Comparison of ENCODE assay signal across 26 cellular contexts in the genomic region with DNA sequence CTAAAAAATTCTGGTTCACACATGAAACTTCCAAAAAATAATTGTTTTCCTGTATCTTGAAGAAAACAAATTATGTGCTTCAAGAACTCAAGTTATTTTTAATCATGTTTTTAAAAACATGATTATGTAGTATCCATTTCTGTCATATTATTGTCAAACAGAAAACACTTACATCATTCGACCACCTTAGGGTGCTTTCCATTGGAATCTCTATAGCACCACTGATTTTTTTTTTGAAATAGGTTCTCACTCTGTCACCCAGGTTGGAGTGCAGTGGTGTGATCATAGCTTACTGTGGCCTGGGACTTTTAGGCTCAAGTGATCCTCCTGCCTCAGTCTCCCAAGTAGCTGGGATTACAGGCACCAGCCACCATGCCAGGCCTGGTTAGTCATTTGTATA.
"Had no signal": no experiment of that assay in that cellular context is flagged by ENCODE, and none has a peak within 500 bp of the region (broad histone marks: within the 10 kb centered on the region; RNA-seq: fewer than 3 reads in every experiment).

No MANE protein-coding gene starts in this region.

- H3K4me1 ChIP-seq: neural progenitor cell, parathyroid adenoma, psoas muscle, right lobe of liver, sigmoid colon, stomach, thyroid gland, tibial nerve, upper lobe of left lung, vagina had no signal

- H3K27me3 ChIP-seq: neural progenitor cell, ovary, right lobe of liver, sigmoid colon, stomach, thyroid gland, tibial nerve, upper lobe of left lung, vagina had no signal

- H3K27ac ChIP-seq: neural progenitor cell, ovary, parathyroid adenoma, psoas muscle, right lobe of liver, sigmoid colon, stomach, thoracic aorta, thyroid gland, tibial nerve, upper lobe of left lung, vagina had no signal

- ATAC-seq: naive thymus-derived CD8-positive, alpha-beta T cell; psoas muscle; right cardiac atrium; right lobe of liver; stimulated activated effector memory CD8-positive, alpha-beta T cell treated with anti-CD3 and anti-CD28 coated beads, Interleukin-12 subunit alpha, Interleukin-12 subunit beta, amount 100 ng/mL, for 72 hours; stimulated activated naive B cell treated with anti-CD40 and anti-IgM and Interleukin-4, amounts not matched to agents 10 μg/mL and 1 μg/mL and 100 μg/mL, for 72 hours had no signal

- H3K79me2 ChIP-seq: parathyroid adenoma had no signal

- H2AFZ ChIP-seq: neural progenitor cell, parathyroid adenoma had no signal

- H3K4me3 ChIP-seq: neural progenitor cell, ovary, psoas muscle, right lobe of liver, sigmoid colon, stomach, thoracic aorta, thyroid gland, tibial nerve, upper lobe of left lung, vagina had no signal

- H3K4me2 ChIP-seq: neural progenitor cell had no signal

- H3K9me3 ChIP-seq: ovary, psoas muscle, right lobe of liver, sigmoid colon, stomach, thoracic aorta, thyroid gland, tibial nerve, vagina had no signal

- FAIRE-seq: urothelium cell line had no signal

- H3K36me3 ChIP-seq: neural progenitor cell, ovary, right lobe of liver, sigmoid colon, stomach, thoracic aorta, thyroid gland, tibial nerve, upper lobe of left lung, vagina had no signal

- DNase-seq: naive thymus-derived CD8-positive, alpha-beta T cell; occipital lobe; ovary; posterior cingulate gyrus; psoas muscle; right cardiac atrium; right lobe of liver; sigmoid colon; small intestine; stimulated activated CD4-positive, alpha-beta T cell treated with anti-CD3 and anti-CD28 coated beads, Interleukin-15, amount 100 ng/mL, for 24 hours; stimulated activated CD4-positive, alpha-beta T cell treated with anti-CD3 and anti-CD28 coated beads, Interleukin-2, amount 100 ng/mL, for 24 hours; stimulated activated CD4-positive, alpha-beta T cell treated with anti-CD3 and anti-CD28 coated beads, Interleukin-2, amount 100 ng/mL, for 48 hours; stimulated activated CD4-positive, alpha-beta T cell treated with anti-CD3 and anti-CD28 coated beads, Interleukin-4, amount 100 ng/mL, for 24 hours; stimulated activated naive B cell treated with anti-CD40 and anti-IgM and Interleukin-4, amounts not matched to agents 10 μg/mL and 1 μg/mL and 100 μg/mL, for 72 hours; stimulated activated naive CD4-positive, alpha-beta T cell treated with Interleukin-2 at 50 U/mL for 16 hours; stomach; thyroid gland; trophoblast cell; upper lobe of left lung had no signal

- H3K9ac ChIP-seq: neural progenitor cell, parathyroid adenoma had no signal
